In the genomic region with DNA sequence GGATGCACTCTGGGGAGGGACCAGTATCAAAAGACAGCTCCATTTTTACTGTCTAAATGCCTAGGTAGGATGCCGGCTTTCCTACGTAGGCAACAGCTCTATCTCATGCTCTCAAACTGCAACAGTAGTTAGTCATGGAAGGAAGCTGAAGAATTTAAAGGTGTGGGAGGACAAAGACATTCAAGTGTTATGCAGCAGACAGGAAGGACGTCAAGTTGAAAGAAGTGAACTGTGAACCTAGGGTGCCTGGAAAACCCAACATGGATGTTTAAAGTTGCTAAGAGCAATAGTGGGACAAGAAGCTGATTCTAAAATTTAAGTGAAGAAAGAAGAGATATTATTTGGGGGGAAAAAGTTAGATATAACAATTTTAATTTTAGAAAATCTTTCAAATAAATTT, we compare ENCODE assay signal across 11 cellular contexts. TPM values are rescaled to one million over a fixed set of nuclear protein-coding genes. Genes with fewer than 3 reads are reported as not detected.
DNase-seq lines count a peak whose midpoint lies in the region; ATAC-seq and TF ChIP-seq lines count a peak whose summit lies in the region.
"Had no signal": no experiment of that assay in that cellular context is flagged by ENCODE, and none has a peak within 500 bp of the region (broad histone marks: within the 10 kb centered on the region; RNA-seq: fewer than 3 reads in every experiment).

No MANE protein-coding gene starts in this region.

- POLR2A ChIA-PET in CD4-positive, alpha-beta memory T cell (lab: Charles Lee; ENCODE audit: partially characterized antibody) = interaction anchor here (2.1 kb wide), 1 partner anchor 17 kb away, joined by 9 read pairs; the partner anchor contains the start of gene GEMIN2

- H3K27ac Mint-ChIP-seq in CD4-positive, alpha-beta memory T cell = peak overlapping the region; percentile 31 to 85 (median 48)
- peak overlapping the region; percentile 6; the same call in 1 of the 2 replicates for H3K27ac Mint-ChIP-seq in HFFc6
- H3K27ac Mint-ChIP-seq in memory B cell = peak overlapping the region; percentile 78
- H3K27ac Mint-ChIP-seq in glutamatergic neuron (ENCODE audit: unreplicated experiment) = no peak overlapping the region

- H3K36me3 Mint-ChIP-seq in CD4-positive, alpha-beta memory T cell = peaks cover 10 to 25% of the 10 kb centered on the region in 2 donors
- H3K36me3 Mint-ChIP-seq in HFFc6 (ENCODE audit: low read depth) (peaks cover 23% of the 10 kb centered on the region), memory B cell (peaks cover 11% of the 10 kb centered on the region), glutamatergic neuron (ENCODE audit: unreplicated experiment) (no peaks in the 10 kb centered on the region)

- peak overlapping the region in 6 of 8 donors; percentile 0 to 50 (median 23) for H3K4me3 Mint-ChIP-seq in CD4-positive, alpha-beta memory T cell
- H3K4me3 Mint-ChIP-seq in HFFc6 (no peak overlapping the region), memory B cell (no peak overlapping the region), glutamatergic neuron (ENCODE audit: unreplicated experiment) (no peak overlapping the region)

- in situ Hi-C loops in brain microvascular endothelial cell (cut with HindIII; ENCODE audit: low pct_ligation_motif_present, low sequenced_read_pairs) (no loop called here), GM13977 (cut with MboI; ENCODE audit: low pct_unique_long_range_greater_than_20kb, low sequenced_read_pairs, unreplicated experiment) (no loop called here)

- DNase-seq in CD4-positive, alpha-beta memory T cell = peak in 3 of 5 donors; percentile 9 to 24 (median 23)
- DNase-seq in HFFc6 (no peak), brain microvascular endothelial cell (peak; percentile 44), memory B cell (ENCODE audit: low spot score in 2 of 2) (no peak), glutamatergic neuron (no peak), GM13977 (ENCODE audit: low spot score) (no peak), NCI-H2171 (lab: John Stamatoyannopoulos, UW) (no peak)
- DNase-seq: DMS53, esophagus squamous epithelium, NCI-H1417 had no signal

- no peak overlapping the region for H3K4me3 ChIP-seq in CD4-positive, alpha-beta memory T cell (ENCODE audit: low read length in 2 of 2)
- no peak overlapping the region for H3K4me3 ChIP-seq in brain microvascular endothelial cell (ENCODE audit: low read depth, low read length)
- H3K4me3 ChIP-seq: esophagus squamous epithelium had no signal

- TF ChIP-seq CTCF in HFFc6 (IDR thresholded peaks at IDR 0.05) = no peak
- no peak for TF ChIP-seq CTCF in brain microvascular endothelial cell (IDR thresholded peaks at IDR 0.05; ENCODE audit: low read depth, low read length, missing control alignments)
- no peak for TF ChIP-seq CTCF in glutamatergic neuron (IDR thresholded peaks at IDR 0.05; ENCODE audit: partially characterized antibody, unreplicated experiment)
- no peak for TF ChIP-seq CTCF in GM13977 (IDR thresholded peaks at IDR 0.05; ENCODE audit: extremely low read depth, insufficient read depth, missing control alignments)

- no peaks in the 10 kb centered on the region for H3K27me3 Mint-ChIP-seq in CD4-positive, alpha-beta memory T cell
- H3K27me3 Mint-ChIP-seq in HFFc6 (ENCODE audit: insufficient read depth) = no peaks in the 10 kb centered on the region
- no peaks in the 10 kb centered on the region for H3K27me3 Mint-ChIP-seq in memory B cell
- H3K27me3 Mint-ChIP-seq in glutamatergic neuron (ENCODE audit: unreplicated experiment) = no peaks in the 10 kb centered on the region

- intact Hi-C loops in CD4-positive, alpha-beta memory T cell (cut with micrococcal nuclease) = no loop called here

- peaks cover 54% of the 10 kb centered on the region for H3K4me1 ChIP-seq in CD4-positive, alpha-beta memory T cell (ENCODE audit: insufficient read depth, low read length)

- CTCF ChIA-PET in CD4-positive, alpha-beta memory T cell (lab: Charles Lee; ENCODE audit: partially characterized antibody) = no interaction called here

- H3K27ac ChIP-seq in CD4-positive, alpha-beta memory T cell (ENCODE audit: low read depth, low read length) = no peak overlapping the region
- no peak overlapping the region for H3K27ac ChIP-seq in brain microvascular endothelial cell
- H3K27ac ChIP-seq: esophagus squamous epithelium had no signal

- H3K9me3 Mint-ChIP-seq in CD4-positive, alpha-beta memory T cell = no peaks in the 10 kb centered on the region
- H3K9me3 Mint-ChIP-seq in HFFc6 = no peaks in the 10 kb centered on the region
- H3K9me3 Mint-ChIP-seq in memory B cell = no peaks in the 10 kb centered on the region
- H3K9me3 Mint-ChIP-seq in glutamatergic neuron (ENCODE audit: unreplicated experiment) = no peaks in the 10 kb centered on the region

- H3K36me3 ChIP-seq in CD4-positive, alpha-beta memory T cell (ENCODE audit: insufficient read depth, low read length) = peaks cover 10% of the 10 kb centered on the region
- H3K36me3 ChIP-seq in brain microvascular endothelial cell (replicated peaks) = peaks cover 33% of the 10 kb centered on the region

- H3K9me3 ChIP-seq in CD4-positive, alpha-beta memory T cell (ENCODE audit: control insufficient read depth in 1 of 2, low read length in 2 of 2) = no peaks in the 10 kb centered on the region
- H3K9me3 ChIP-seq: esophagus squamous epithelium had no signal

- ATAC-seq in memory B cell (ENCODE audit: low read depth) = no peak
- ATAC-seq in GM18873 (IDR thresholded peaks at IDR 0.05; ENCODE audit: low FRiP score, unreplicated experiment) = no peak

- H3K27me3 ChIP-seq in CD4-positive, alpha-beta memory T cell (ENCODE audit: insufficient read depth, low read length) = no peaks in the 10 kb centered on the region
- no peaks in the 10 kb centered on the region for H3K27me3 ChIP-seq in brain microvascular endothelial cell (replicated peaks)
- H3K27me3 ChIP-seq: esophagus squamous epithelium had no signal

- peaks cover 34 to 56% (median 42%) of the 10 kb centered on the region in 4 donors for H3K4me1 Mint-ChIP-seq in CD4-positive, alpha-beta memory T cell
- H3K4me1 Mint-ChIP-seq in HFFc6 (ENCODE audit: low read depth) (peaks cover 47% of the 10 kb centered on the region), memory B cell (peaks cover 25% of the 10 kb centered on the region), glutamatergic neuron (ENCODE audit: low read depth, unreplicated experiment) (peaks cover 2% of the 10 kb centered on the region)

RNA-seq across cellular contexts. Expression of gene SEC23A, which starts 5.9 kb away (rescaled TPM):
- 10 to 100 TPM; 61.1 to 70.3 TPM for total RNA-seq in CD4-positive, alpha-beta memory T cell
- polyA plus RNA-seq in CD4-positive, alpha-beta memory T cell = 10 to 100 TPM; 42.9 to 47.5 TPM
- total RNA-seq in HFFc6 (2021; fragmentation: NEBNext Ultra II Directional; extraction: Animal tissue kit (Norgen Biotek cat#: 25700)) = 100 to 1,000 TPM; 199 to 255 (median 241) TPM
- total RNA-seq in glutamatergic neuron (ENCODE audit: unreplicated experiment) = 59.2 TPM

RNA-seq across cellular contexts. Expression of gene GEMIN2, which starts 17.0 kb away (rescaled TPM):
- 10 to 100 TPM; 13.4 to 16.9 TPM for total RNA-seq in CD4-positive, alpha-beta memory T cell
- 10 to 100 TPM; 14.4 to 15.0 TPM for polyA plus RNA-seq in CD4-positive, alpha-beta memory T cell
- total RNA-seq in HFFc6 (2021; fragmentation: NEBNext Ultra II Directional; extraction: Animal tissue kit (Norgen Biotek cat#: 25700)) = 1 to 10 TPM; 6.6 to 9.6 (median 9.0) TPM
- 16.1 TPM for total RNA-seq in glutamatergic neuron (ENCODE audit: unreplicated experiment)

Comparison
In these comparisons a context has a peak if more than half of its experiments do, and no peak if none do; other contexts are left out.
1. DNase-seq: peak in CD4-positive, alpha-beta memory T cell (3 of 5) and brain microvascular endothelial cell (single experiment); none in HFFc6 (single experiment), memory B cell (0 of 2), glutamatergic neuron (single experiment), GM13977 (single experiment) and NCI-H2171 (single experiment).
2. H3K4me3 Mint-ChIP-seq: peak in CD4-positive, alpha-beta memory T cell (6 of 8); none in HFFc6 (single experiment), memory B cell (single experiment) and glutamatergic neuron (single experiment).